ENCODE assay signal across 8 cellular contexts in genomic region chr9:109120204-109120789, GRCh38. TPM values are rescaled to one million over a fixed set of nuclear protein-coding genes. Genes with fewer than 3 reads are reported as not detected.
DNase-seq lines count a peak whose midpoint lies in the region; ATAC-seq, FAIRE-seq and TF ChIP-seq lines count a peak whose summit lies in the region.

No MANE protein-coding gene starts in this region.

- peaks cover 41% of the 10 kb centered on the region for H3K79me2 ChIP-seq in HepG2 (ENCODE audit: insufficient read depth, low read length)

- H3K27me3 Mint-ChIP-seq in WTC11 (ENCODE audit: low read depth) (no peaks in the 10 kb centered on the region), immature natural killer cell (ENCODE audit: low read depth in 3 of 3) (peaks cover 0 to 8% (median 6%) of the 10 kb centered on the region in 3 donors)

- no peak for TF ChIP-seq CTCF in HepG2 (CRISPR knock-in tag; IDR thresholded peaks at IDR 0.05)
- no peak for TF ChIP-seq CTCF in right lobe of liver (IDR thresholded peaks at IDR 0.05)
- no peak for TF ChIP-seq CTCF in WTC11 (IDR thresholded peaks at IDR 0.05)
- no peak for TF ChIP-seq CTCF in upper lobe of left lung (IDR thresholded peaks at IDR 0.05)
- no peak for TF ChIP-seq CTCF in sigmoid colon (IDR thresholded peaks at IDR 0.05)

- H3K9ac ChIP-seq in HepG2 (ENCODE audit: insufficient read depth, low read depth, low read length), result peak overlapping the region; percentile 63

- TF ChIP-seq EP300 in HepG2 (IDR thresholded peaks at IDR 0.05; ENCODE audit: low read depth in 2 of 2, low read length in 2 of 2) (no peak), HepG2 (CRISPR knock-in tag; IDR thresholded peaks at IDR 0.05; ENCODE audit: borderline replicate concordance) (no peak), upper lobe of left lung (IDR thresholded peaks at IDR 0.05) (no peak), sigmoid colon (IDR thresholded peaks at IDR 0.05) (no peak)

- no peak for TF ChIP-seq POLR2A in HepG2 (IDR thresholded peaks at IDR 0.05; ENCODE audit: insufficient read depth in 1 of 2, low read depth in 2 of 2, low read length in 2 of 2)
- TF ChIP-seq POLR2A in right lobe of liver (IDR thresholded peaks at IDR 0.05), result no peak
- no peak for TF ChIP-seq POLR2A in upper lobe of left lung (IDR thresholded peaks at IDR 0.05)
- TF ChIP-seq POLR2A in sigmoid colon (IDR thresholded peaks at IDR 0.05), result no peak

- H3K4me1 ChIP-seq in HepG2 (ENCODE audit: insufficient read depth, low read length) (peaks cover 81% of the 10 kb centered on the region), right lobe of liver (peaks cover 0 to 29% (median 15%) of the 10 kb centered on the region in 4 donors), upper lobe of left lung (peaks cover 26 to 55% (median 35%) of the 10 kb centered on the region in 4 donors), sigmoid colon (peaks cover 0 to 42% (median 39%) of the 10 kb centered on the region in 4 donors)

- no peak for TF ChIP-seq RAD21 in HepG2 (CRISPR knock-in tag; IDR thresholded peaks at IDR 0.05)

- H3K4me3 ChIP-seq in HepG2 (replicated peaks in 1 of 3; ENCODE audit: insufficient read depth in 1 of 3, low read depth in 2 of 3, low read length in 3 of 3) (peak overlapping the region; percentile 65 to 96 (median 91)), right lobe of liver (no peak overlapping the region), upper lobe of left lung (peak overlapping the region in 3 of 4 donors; percentile 93 to 99 (median 99)), sigmoid colon (no peak overlapping the region)

- H3K4me3 Mint-ChIP-seq in WTC11, result peak overlapping the region; percentile 93
- peak overlapping the region; percentile 89 to 92 (median 90) for H3K4me3 Mint-ChIP-seq in immature natural killer cell

- CTCF ChIA-PET in HepG2 (lab: Yijun Ruan, JAX; ENCODE audit: low intra/inter-chr PET ratio, low total read pairs) (no interaction called here), WTC11 (lab: Charles Lee) (interaction anchor here (0.6 to 1.4 kb wide), 6 partner anchors 23 to 381 kb away, joined by 3 to 7 read pairs (median 4); no protein-coding TSS in a partner anchor)

- 9% methylated on average over 13 of the region's 13 CpGs for WGBS in HepG2 (ENCODE audit: low lambda C conversion rate)
- 31% methylated on average over 13 of the region's 13 CpGs for WGBS in right lobe of liver (ENCODE audit: insufficient coverage, low coverage, low lambda C conversion rate, missing lambda C conversion rate)
- WGBS in upper lobe of left lung, 2 donors, result 35% methylated on average over 13 of the region's 13 CpGs
- WGBS in sigmoid colon, 2 donors, result 22 to 33% methylated on average over 13 of the region's 13 CpGs

- H3K4me1 Mint-ChIP-seq in WTC11, result peaks cover 40% of the 10 kb centered on the region
- peaks cover 38 to 44% of the 10 kb centered on the region in 2 donors for H3K4me1 Mint-ChIP-seq in immature natural killer cell

- H2AFZ ChIP-seq in HepG2 (ENCODE audit: low read length), result no peak overlapping the region

- FAIRE-seq in HepG2 (lab: Jason Lieb, UNC), result no peak

- H3K36me3 Mint-ChIP-seq in WTC11, result peaks cover 11% of the 10 kb centered on the region
- H3K36me3 Mint-ChIP-seq in immature natural killer cell, result peaks cover 0 to 5% (median 5%) of the 10 kb centered on the region in 3 donors

- H3K9me3 ChIP-seq in HepG2 (ENCODE audit: low read length) (no peaks in the 10 kb centered on the region), right lobe of liver (no peaks in the 10 kb centered on the region), upper lobe of left lung (no peaks in the 10 kb centered on the region), sigmoid colon (no peaks in the 10 kb centered on the region)

- ATAC-seq in HepG2 (no peak), right lobe of liver (no peak), WTC11 (no peak), upper lobe of left lung (ENCODE audit: low FRiP score in 2 of 2) (no peak), GM21367 (IDR thresholded peaks at IDR 0.05; ENCODE audit: unreplicated experiment) (no peak)

- intact Hi-C loops in HepG2 (cut with micrococcal nuclease; ENCODE audit: unreplicated experiment), result loop anchor here (5.0 kb wide), 2 partner anchors 62 to 108 kb away; partner anchors contain the start of gene CTNNAL1
- intact Hi-C loops in right lobe of liver (cut with DNase I), result no loop called here
- intact Hi-C loops in sigmoid colon (cut with DNase I), result loop anchor here (10.0 kb wide), 1 partner anchor 205 kb away; the partner anchor contains the start of gene EPB41L4B

- in situ Hi-C loops in HepG2 (cut with HindIII; ENCODE audit: extremely low pct_ligation_motif_present, low pct_unique_long_range_greater_than_20kb), result no loop called here

- H4K20me1 ChIP-seq in HepG2 (ENCODE audit: insufficient read depth, low read length), result peaks cover 14% of the 10 kb centered on the region

- DNase-seq in HepG2 (ENCODE audit: low spot score) (no peak), right lobe of liver (no peak), WTC11 (ENCODE audit: low spot score) (no peak), immature natural killer cell (no peak), upper lobe of left lung (no peak), sigmoid colon (no peak), mesenteric fat pad (ENCODE audit: low spot score) (no peak)

- H3K27me3 ChIP-seq in HepG2 (ENCODE audit: control insufficient read depth in 1 of 2, insufficient read depth in 2 of 2, low read length in 2 of 2) (no peaks in the 10 kb centered on the region), right lobe of liver (no peaks in the 10 kb centered on the region), upper lobe of left lung (no peaks in the 10 kb centered on the region), sigmoid colon (no peaks in the 10 kb centered on the region)

- BruUV-seq in HepG2 (replicated peaks; lab: Mats Ljungman, UMichigan), result no TSS peak

- H3K4me2 ChIP-seq in HepG2 (ENCODE audit: low read depth, low read length), result peak overlapping the region; percentile 95

- H3K27ac ChIP-seq in HepG2 (ENCODE audit: extremely low read length, insufficient read depth, low read length) (peak overlapping the region; percentile 58), right lobe of liver (no peak overlapping the region), upper lobe of left lung (no peak overlapping the region), sigmoid colon (no peak overlapping the region)

- peak overlapping the region; percentile 68 for H3K27ac Mint-ChIP-seq in WTC11
- H3K27ac Mint-ChIP-seq in immature natural killer cell, result peak overlapping the region; percentile 17 to 77 (median 52)

- H3K9me3 Mint-ChIP-seq in WTC11 (no peaks in the 10 kb centered on the region), immature natural killer cell (no peaks in the 10 kb centered on the region)

- POLR2A ChIA-PET in HepG2 (lab: Yijun Ruan, JAX) (interaction anchor here (0.7 to 1.6 kb wide), 10 partner anchors 9 to 84 kb away, joined by 3 to 10 read pairs (median 4); no protein-coding TSS in a partner anchor), WTC11 (lab: Charles Lee) (interaction anchor here (0.6 to 2.2 kb wide), 4 partner anchors 11 to 415 kb away, joined by 3 to 9 read pairs (median 4); no protein-coding TSS in a partner anchor)

- H3K36me3 ChIP-seq in HepG2 (replicated peaks in 1 of 2; ENCODE audit: control insufficient read depth in 1 of 2, insufficient read depth in 2 of 2, low read length in 2 of 2) (no peaks in the 10 kb centered on the region), right lobe of liver (no peaks in the 10 kb centered on the region), upper lobe of left lung (no peaks in the 10 kb centered on the region), sigmoid colon (no peaks in the 10 kb centered on the region)

RNA-seq across cellular contexts. Expression of gene TMEM245, which starts 0.6 kb away (rescaled TPM):
- total RNA-seq in HepG2 (2016; rRNA removed; fragmentation: Illumina TruSeq; extraction: Trizol) (39.7 and 55.4 TPM in 2 replicates), right lobe of liver (10 to 100 TPM; 24.7 to 39.5 (median 36.8) TPM), WTC11 (2021) (40.8 to 47.2 TPM (median 43.2 TPM) in 3 replicates), upper lobe of left lung (100 to 1,000 TPM in 3 of 6 donors, 10 to 100 TPM in 3; 54.5 to 203 (median 88.7) TPM), sigmoid colon (100 to 1,000 TPM in 2 of 4 donors, 10 to 100 TPM in 2; 90.7 to 105 (median 99.5) TPM), mesenteric fat pad (62.3 TPM)
- 31.4 and 37.1 TPM in 2 replicates for total RNA-seq in HepG2 (2016; cell fraction: cytosol; rRNA removed; fragmentation: Illumina TruSeq; extraction: Trizol; ENCODE audit: low read depth)
- total RNA-seq in HepG2 (2016; cell fraction: insoluble cytoplasmic fraction; rRNA removed; fragmentation: Illumina TruSeq; extraction: Trizol), result 37.5 and 55.7 TPM in 2 replicates
- total RNA-seq in HepG2 (2016; cell fraction: membrane; rRNA removed; fragmentation: Illumina TruSeq; extraction: Trizol), result 23.4 and 26.2 TPM in 2 replicates
- 66.5 and 76.9 TPM in 2 replicates for total RNA-seq in HepG2 (2016; cell fraction: nucleus; rRNA removed; fragmentation: Illumina TruSeq; extraction: Trizol)
- polyA plus RNA-seq in HepG2 (2011; rRNA removed) (40.1 and 53.5 TPM in 2 replicates), immature natural killer cell (10 to 100 TPM; 13.1 to 29.8 (median 20.8) TPM), sigmoid colon (10 to 100 TPM in 1 of 3 donors, 1 to 10 TPM in 2; 1.8 to 12.9 (median 4.2) TPM)
- 37.5 and 46.4 TPM in 2 replicates for polyA plus RNA-seq in HepG2 (2011; cell fraction: cytosol; rRNA removed)
- 19.8 and 20.7 TPM in 2 replicates for polyA plus RNA-seq in HepG2 (2011; cell fraction: nucleus; rRNA removed)
- polyA plus RNA-seq in HepG2 (2012), result 38.8 and 42.3 TPM in 2 replicates
- polyA plus RNA-seq in HepG2 (2016; cell fraction: cytosol; fragmentation: Illumina TruSeq; extraction: Trizol; ENCODE audit: low read depth), result 2.8 and 3.1 TPM in 2 replicates
- polyA plus RNA-seq in HepG2 (2016; cell fraction: insoluble cytoplasmic fraction; fragmentation: Illumina TruSeq; extraction: Trizol; ENCODE audit: low read depth), result 21.3 and 22.2 TPM in 2 replicates
- polyA plus RNA-seq in HepG2 (2016; cell fraction: membrane; fragmentation: Illumina TruSeq; extraction: Trizol; ENCODE audit: low read depth), result 6.3 and 7.1 TPM in 2 replicates
- 47.4 and 49.5 TPM in 2 replicates for polyA plus RNA-seq in HepG2 (2016; cell fraction: nucleus; fragmentation: Illumina TruSeq; extraction: Trizol; ENCODE audit: insufficient read depth, low read depth)
- polyA minus RNA-seq in HepG2 (2011; rRNA and poly(A)+ RNA removed; ENCODE audit: low replicate concordance), result 159 and 167 TPM in 2 replicates
- 73.8 and 78.2 TPM in 2 replicates for polyA minus RNA-seq in HepG2 (2011; cell fraction: cytosol; rRNA and poly(A)+ RNA removed)
- polyA minus RNA-seq in HepG2 (2011; cell fraction: nucleus; rRNA and poly(A)+ RNA removed), result 70.7 and 85.5 TPM in 2 replicates

RNA-seq across cellular contexts. Expression of gene FRRS1L, which starts 46.8 kb away (rescaled TPM):
- 0.02 TPM in 1 of 2 replicates, not detected in the other for total RNA-seq in HepG2 (2016; rRNA removed; fragmentation: Illumina TruSeq; extraction: Trizol)
- total RNA-seq in HepG2 (2016; cell fraction: cytosol; rRNA removed; fragmentation: Illumina TruSeq; extraction: Trizol; ENCODE audit: low read depth), result 0.61 and 0.71 TPM in 2 replicates
- 0.04 TPM in 1 of 2 replicates, not detected in the other for total RNA-seq in HepG2 (2016; cell fraction: insoluble cytoplasmic fraction; rRNA removed; fragmentation: Illumina TruSeq; extraction: Trizol)
- 0.07 and 0.09 TPM in 2 replicates for total RNA-seq in HepG2 (2016; cell fraction: membrane; rRNA removed; fragmentation: Illumina TruSeq; extraction: Trizol)
- not detected in 2 replicates for total RNA-seq in HepG2 (2016; cell fraction: nucleus; rRNA removed; fragmentation: Illumina TruSeq; extraction: Trizol)
- 0.01 and 0.03 TPM in 2 replicates for polyA plus RNA-seq in HepG2 (2011; rRNA removed)
- 0.01 and 0.04 TPM in 2 replicates for polyA plus RNA-seq in HepG2 (2011; cell fraction: cytosol; rRNA removed)
- polyA plus RNA-seq in HepG2 (2011; cell fraction: nucleus; rRNA removed), result 0.03 TPM in 1 of 2 replicates, not detected in the other
- 0.01 TPM in 2 replicates for polyA plus RNA-seq in HepG2 (2012)
- 0.27 and 0.28 TPM in 2 replicates for polyA plus RNA-seq in HepG2 (2016; cell fraction: cytosol; fragmentation: Illumina TruSeq; extraction: Trizol; ENCODE audit: low read depth)
- not detected in 2 replicates for polyA plus RNA-seq in HepG2 (2016; cell fraction: insoluble cytoplasmic fraction; fragmentation: Illumina TruSeq; extraction: Trizol; ENCODE audit: low read depth)
- polyA plus RNA-seq in HepG2 (2016; cell fraction: membrane; fragmentation: Illumina TruSeq; extraction: Trizol; ENCODE audit: low read depth), result 0.03 and 0.06 TPM in 2 replicates
- not detected in 2 replicates for polyA plus RNA-seq in HepG2 (2016; cell fraction: nucleus; fragmentation: Illumina TruSeq; extraction: Trizol; ENCODE audit: insufficient read depth, low read depth)
- 0.04 TPM in 1 of 2 replicates, not detected in the other for polyA minus RNA-seq in HepG2 (2011; rRNA and poly(A)+ RNA removed; ENCODE audit: low replicate concordance)
- 0.09 and 0.20 TPM in 2 replicates for polyA minus RNA-seq in HepG2 (2011; cell fraction: cytosol; rRNA and poly(A)+ RNA removed)
- polyA minus RNA-seq in HepG2 (2011; cell fraction: nucleus; rRNA and poly(A)+ RNA removed), result 0.12 TPM in 1 of 2 replicates, not detected in the other
- total RNA-seq in right lobe of liver, result not detected
- 0.71 to 1.1 TPM (median 1.0 TPM) in 3 replicates for total RNA-seq in WTC11 (2021)
- polyA plus RNA-seq in immature natural killer cell, result not detected
- total RNA-seq in upper lobe of left lung, result under 1 TPM in 3 of 6 donors, not detected in 3; 0.06 to 0.13 (median 0.10) TPM
- total RNA-seq in sigmoid colon, result 1 to 10 TPM; 2.3 to 4.5 (median 3.3) TPM
- under 1 TPM in 2 of 3 donors, not detected in 1; 0.23 to 0.61 TPM for polyA plus RNA-seq in sigmoid colon
- 0.32 TPM for total RNA-seq in mesenteric fat pad

Comparison
In these comparisons a context has a peak if more than half of its experiments do, and no peak if none do; other contexts are left out.
1. H3K4me3 ChIP-seq: peak in HepG2 (3 of 3) and upper lobe of left lung (3 of 4); none in right lobe of liver (0 of 3) and sigmoid colon (0 of 4).
2. intact Hi-C loops: an anchor here in HepG2 (5.0 kb wide) and sigmoid colon (10.0 kb wide); none called in right lobe of liver.
3. Of the 50 proteins assayed by ChIP-seq in both HepG2 and WTC11: peak only in HepG2: E2F1, MXD4 and NFYB; only in WTC11: none; in both: none; in neither: 46; mixed calls (peak in some experiments, not most) for 1.